ENCODE assay signal across 24 cellular contexts in genomic region chr2:237053066-237053465, GRCh38. TPM values are rescaled to one million over a fixed set of nuclear protein-coding genes. Genes with fewer than 3 reads are reported as not detected.
DNase-seq lines count a peak whose midpoint lies in the region; ATAC-seq, FAIRE-seq and TF ChIP-seq lines count a peak whose summit lies in the region.
"Had no signal": no experiment of that assay in that cellular context is flagged by ENCODE, and none has a peak within 500 bp of the region (broad histone marks: within the 10 kb centered on the region; RNA-seq: fewer than 3 reads in every experiment).

No MANE protein-coding gene starts in this region.

- FAIRE-seq in bronchial epithelial cell (lab: Jason Lieb, UNC) = no peak
- FAIRE-seq: A204.1, GM12891, H54 had no signal

- CTCF ChIA-PET in CD4-positive, alpha-beta T cell (lab: Charles Lee) = no interaction called here
- CTCF ChIA-PET in CD8-positive, alpha-beta memory T cell (lab: Charles Lee) = no interaction called here

- H3K4me3 Mint-ChIP-seq in osteocyte (ENCODE audit: unreplicated experiment) = no peak overlapping the region
- H3K4me3 Mint-ChIP-seq in CD4-positive, alpha-beta T cell = no peak overlapping the region
- H3K4me3 Mint-ChIP-seq in CD8-positive, alpha-beta memory T cell = no peak overlapping the region
- H3K4me3 Mint-ChIP-seq: B cell; CD4-positive, CD25-positive, alpha-beta regulatory T cell; HFFc6 had no signal

- ATAC-seq in foreskin keratinocyte = peak; percentile 45
- no peak for ATAC-seq in CD4-positive, alpha-beta T cell (ENCODE audit: poor library complexity)

- no peak overlapping the region for H3K4me3 ChIP-seq in bronchial epithelial cell (ENCODE audit: low read depth, low read length)
- no peak overlapping the region for H3K4me3 ChIP-seq in CD8-positive, alpha-beta memory T cell (ENCODE audit: low read length)
- H3K4me3 ChIP-seq: BLaER1, HAP-1 had no signal

- peaks cover 3% of the 10 kb centered on the region for H3K4me1 ChIP-seq in foreskin keratinocyte
- H3K4me1 ChIP-seq in CD8-positive, alpha-beta memory T cell (ENCODE audit: insufficient read depth, low read length) = no peaks in the 10 kb centered on the region
- H3K4me1 ChIP-seq: HAP-1 had no signal

- H3K27me3 ChIP-seq in bronchial epithelial cell (ENCODE audit: control insufficient read depth, insufficient read depth, low read length) (no peaks in the 10 kb centered on the region), foreskin keratinocyte (no peaks in the 10 kb centered on the region)
- H3K27me3 ChIP-seq in CD4-positive, alpha-beta T cell (ENCODE audit: control insufficient read depth, insufficient read depth, low read length) = no peaks in the 10 kb centered on the region
- H3K27me3 ChIP-seq in CD8-positive, alpha-beta memory T cell (ENCODE audit: insufficient read depth, low read length, poor library complexity, severe bottlenecking) = no peaks in the 10 kb centered on the region
- H3K27me3 ChIP-seq: BLaER1 had no signal

- TF ChIP-seq CTCF in bronchial epithelial cell (IDR thresholded peaks at IDR 0.05; ENCODE audit: insufficient read depth, low read length, severe bottlenecking) (no peak), foreskin keratinocyte (conservative IDR thresholded peaks at IDR 0.05) (no peak), osteocyte (IDR thresholded peaks at IDR 0.05) (no peak)
- TF ChIP-seq CTCF in CD4-positive, alpha-beta T cell (IDR thresholded peaks at IDR 0.05) = no peak

- peaks cover 17% of the 10 kb centered on the region for H3K9me3 ChIP-seq in CD4-positive, alpha-beta T cell (ENCODE audit: control insufficient read depth, low read length)
- no peaks in the 10 kb centered on the region for H3K9me3 ChIP-seq in CD8-positive, alpha-beta memory T cell (ENCODE audit: low read length)

- peak; percentile 49 for DNase-seq in M059J (ENCODE audit: low read depth)
- DNase-seq in bronchial epithelial cell (ENCODE audit: low read depth) = peak; percentile 8
- DNase-seq in foreskin keratinocyte = peak in 1 of 2 donors; percentile 39
- DNase-seq in osteocyte (ENCODE audit: extremely low spot score, unreplicated experiment) = peak; percentile 32
- no peak for DNase-seq in activated CD4-positive, alpha-beta T cell treated with anti-CD3 and anti-CD28 coated beads, Interleukin-2, amount 50 U/mL, for 48 hours
- DNase-seq in CD4-positive, alpha-beta T cell = no peak
- DNase-seq in NCI-H1436 treated with DMSO at 0.1 percent for 48 hours (lab: John Stamatoyannopoulos, UW) = no peak
- DNase-seq in CD8-positive, alpha-beta memory T cell = no peak
- DNase-seq: Calu3; CD4-positive, CD25-positive, alpha-beta regulatory T cell; COR-L47; DMS53; DMS79 treated with DMSO at 0.1 percent for 48 hours; GF-D8; GOT3; HFFc6 had no signal

- H3K9me3 Mint-ChIP-seq in osteocyte (ENCODE audit: unreplicated experiment) = peaks cover 18% of the 10 kb centered on the region
- H3K9me3 Mint-ChIP-seq in CD4-positive, alpha-beta T cell = peaks cover 5% of the 10 kb centered on the region
- H3K9me3 Mint-ChIP-seq in CD8-positive, alpha-beta memory T cell = peaks cover 11 to 19% (median 17%) of the 10 kb centered on the region in 5 donors

- no peaks in the 10 kb centered on the region for H3K4me1 Mint-ChIP-seq in osteocyte (ENCODE audit: unreplicated experiment)
- no peaks in the 10 kb centered on the region for H3K4me1 Mint-ChIP-seq in CD4-positive, alpha-beta T cell (ENCODE audit: low read depth)
- no peaks in the 10 kb centered on the region for H3K4me1 Mint-ChIP-seq in CD8-positive, alpha-beta memory T cell

- no peak overlapping the region for H3K27ac ChIP-seq in foreskin keratinocyte
- H3K27ac ChIP-seq in CD4-positive, alpha-beta T cell (ENCODE audit: low read depth, low read length) = no peak overlapping the region
- H3K27ac ChIP-seq in CD8-positive, alpha-beta memory T cell (ENCODE audit: low read depth, low read length) = no peak overlapping the region
- H3K27ac ChIP-seq: 22Rv1, BLaER1, C4-2B had no signal

- no peak overlapping the region for H3K27ac Mint-ChIP-seq in osteocyte (ENCODE audit: unreplicated experiment)
- H3K27ac Mint-ChIP-seq in CD4-positive, alpha-beta T cell = no peak overlapping the region
- H3K27ac Mint-ChIP-seq in CD8-positive, alpha-beta memory T cell = no peak overlapping the region
- H3K27ac Mint-ChIP-seq: B cell, HFFc6 had no signal

- H3K36me3 ChIP-seq in bronchial epithelial cell (ENCODE audit: control insufficient read depth, insufficient read depth, low read length) = no peaks in the 10 kb centered on the region
- no peaks in the 10 kb centered on the region for H3K36me3 ChIP-seq in CD8-positive, alpha-beta memory T cell (ENCODE audit: insufficient read depth, low read length)
- H3K36me3 ChIP-seq: BLaER1, HAP-1 had no signal

- H3K27me3 Mint-ChIP-seq in osteocyte (ENCODE audit: unreplicated experiment) = no peaks in the 10 kb centered on the region
- no peaks in the 10 kb centered on the region for H3K27me3 Mint-ChIP-seq in CD4-positive, alpha-beta T cell
- H3K27me3 Mint-ChIP-seq in CD8-positive, alpha-beta memory T cell = peaks cover 11 to 17% of the 10 kb centered on the region in 2 donors

- POLR2A ChIA-PET in CD4-positive, alpha-beta T cell (lab: Charles Lee) = no interaction called here
- POLR2A ChIA-PET in CD8-positive, alpha-beta memory T cell (lab: Charles Lee) = no interaction called here

- H3K36me3 Mint-ChIP-seq in osteocyte (ENCODE audit: unreplicated experiment) = peaks cover 12% of the 10 kb centered on the region
- H3K36me3 Mint-ChIP-seq in CD4-positive, alpha-beta T cell (ENCODE audit: low read depth) = no peaks in the 10 kb centered on the region
- H3K36me3 Mint-ChIP-seq in CD8-positive, alpha-beta memory T cell = peaks cover 0 to 3% (median 0%) of the 10 kb centered on the region in 3 donors
- H3K36me3 Mint-ChIP-seq: CD4-positive, CD25-positive, alpha-beta regulatory T cell had no signal

- intact Hi-C loops in CD4-positive, alpha-beta T cell (cut with DNase I, micrococcal nuclease) = no loop called here

RNA-seq across cellular contexts. Expression of gene COPS8, which starts 32.6 kb away (rescaled TPM):
- 137 and 159 TPM in 2 replicates for total RNA-seq in M059J (2014; rRNA removed; shearing (Covaris generic))
- total RNA-seq in bronchial epithelial cell (58.2 and 80.3 TPM in 2 replicates), foreskin keratinocyte (94.8 and 102 TPM in 2 replicates), osteocyte (104 and 107 TPM in 2 replicates)
- polyA plus RNA-seq in foreskin keratinocyte = 74.3 and 91.3 TPM in 2 replicates
- 10 to 100 TPM; 47.9 to 51.7 TPM for total RNA-seq in CD4-positive, alpha-beta T cell
- 10 to 100 TPM; 75.4 to 77.2 TPM for total RNA-seq in CD8-positive, alpha-beta memory T cell
- polyA plus RNA-seq in CD8-positive, alpha-beta memory T cell = 67.4 TPM

Comparison
In these comparisons a context has a peak if more than half of its experiments do, and no peak if none do; other contexts are left out.
1. DNase-seq: peak in M059J (single experiment), bronchial epithelial cell (single experiment) and osteocyte (single experiment); none in activated CD4-positive, alpha-beta T cell treated with anti-CD3 and anti-CD28 coated beads, Interleukin-2, amount 50 U/mL, for 48 hours (0 of 2), CD4-positive, alpha-beta T cell (0 of 10), NCI-H1436 treated with DMSO at 0.1 percent for 48 hours (single experiment) and CD8-positive, alpha-beta memory T cell (0 of 5).